In genomic region chr22:23786261-23786710, GRCh38 we compare ENCODE assay signal across 6 cellular contexts. TPM values are rescaled to one million over a fixed set of nuclear protein-coding genes. Genes with fewer than 3 reads are reported as not detected.
DNase-seq lines count a peak whose midpoint lies in the region; ATAC-seq and TF ChIP-seq lines count a peak whose summit lies in the region.

No MANE protein-coding gene starts in this region.

- no peaks in the 10 kb centered on the region for H3K9me3 ChIP-seq in skeletal muscle tissue (ENCODE audit: control insufficient read depth in 3 of 3, low read length in 3 of 3)

- ATAC-seq in HG03139 (IDR thresholded peaks at IDR 0.05; ENCODE audit: unreplicated experiment), result no peak

- peak overlapping the region; percentile 98 for H3K27ac ChIP-seq in skeletal muscle tissue (ENCODE audit: low read depth, low read length)

- no peak for TF ChIP-seq POLR2A in NB4 (IDR thresholded peaks at IDR 0.05; ENCODE audit: extremely low read depth, insufficient read length)

- peak overlapping the region; percentile 83 for H3K4me3 Mint-ChIP-seq in endothelial cell (ENCODE audit: unreplicated experiment)

- no peaks in the 10 kb centered on the region for H3K27me3 ChIP-seq in skeletal muscle tissue (ENCODE audit: control insufficient read depth in 3 of 3, insufficient read depth in 3 of 3, low read length in 3 of 3)

- H3K27ac Mint-ChIP-seq in endothelial cell (ENCODE audit: unreplicated experiment), result peak overlapping the region; percentile 83

- TF ChIP-seq CTCF in NB4 (IDR thresholded peaks at IDR 0.05; ENCODE audit: low read depth, low read length) (no peak), endothelial cell (IDR thresholded peaks at IDR 0.05; ENCODE audit: unreplicated experiment) (no peak)

- H3K27me3 Mint-ChIP-seq in endothelial cell (ENCODE audit: unreplicated experiment), result peaks cover 3% of the 10 kb centered on the region

- H3K36me3 Mint-ChIP-seq in endothelial cell (ENCODE audit: low read depth, unreplicated experiment), result no peaks in the 10 kb centered on the region

- H3K4me3 ChIP-seq in NB4 (ENCODE audit: low read depth, low read length) (peak overlapping the region; percentile 68), skeletal muscle tissue (ENCODE audit: low read length in 3 of 3) (peak overlapping the region; percentile 78 to 87 (median 87))

- H3K9me3 Mint-ChIP-seq in endothelial cell (ENCODE audit: unreplicated experiment), result no peaks in the 10 kb centered on the region

- H3K9ac ChIP-seq in skeletal muscle tissue (ENCODE audit: low read depth in 1 of 3, low read length in 3 of 3), result peak overlapping the region; percentile 92 to 97 (median 96)

- peaks cover 0 to 3% (median 2%) of the 10 kb centered on the region in 3 donors for H3K36me3 ChIP-seq in skeletal muscle tissue (ENCODE audit: control insufficient read depth in 3 of 3, insufficient read depth in 3 of 3, low read length in 3 of 3)

- peaks cover 38 to 52% (median 48%) of the 10 kb centered on the region in 3 donors for H3K4me1 ChIP-seq in skeletal muscle tissue (ENCODE audit: control insufficient read depth in 3 of 3, insufficient read depth in 3 of 3, low read length in 3 of 3)

- H3K4me1 Mint-ChIP-seq in endothelial cell (ENCODE audit: unreplicated experiment), result peaks cover 11% of the 10 kb centered on the region

- DNase-seq in NB4 (ENCODE audit: low read depth) (no peak), endothelial cell (ENCODE audit: low spot score) (no peak), hepatic stellate cell (ENCODE audit: low spot score) (no peak), islet precursor cell (no peak)

RNA-seq across cellular contexts. Expression of gene SMARCB1, which starts 0.5 kb away (rescaled TPM):
- total RNA-seq in endothelial cell (ENCODE audit: unreplicated experiment), result 105 TPM
- 13.6 TPM for total RNA-seq in skeletal muscle tissue

RNA-seq across cellular contexts. Expression of gene MMP11, which starts 13.6 kb away (rescaled TPM):
- 3.4 TPM for total RNA-seq in endothelial cell (ENCODE audit: unreplicated experiment)
- 6.3 TPM for total RNA-seq in skeletal muscle tissue

RNA-seq across cellular contexts. Expression of gene CHCHD10, which starts 18.5 kb away (rescaled TPM):
- 55.8 TPM for total RNA-seq in endothelial cell (ENCODE audit: unreplicated experiment)
- total RNA-seq in skeletal muscle tissue, result 3.7 TPM

RNA-seq across cellular contexts. Expression of gene C22orf15, which starts 23.5 kb away (rescaled TPM):
- total RNA-seq in endothelial cell (ENCODE audit: unreplicated experiment) (2.0 TPM), skeletal muscle tissue (not detected)

RNA-seq across cellular contexts. Expression of gene VPREB3, which starts 32.1 kb away (rescaled TPM):
- not detected for total RNA-seq in endothelial cell (ENCODE audit: unreplicated experiment)
- not detected for total RNA-seq in skeletal muscle tissue

Comparison
In these comparisons a context has a peak if more than half of its experiments do, and no peak if none do; other contexts are left out.
1. RNA of gene CHCHD10, which starts 18.5 kb away (total RNA-seq): 55.8 TPM in endothelial cell (single experiment); 3.7 TPM in skeletal muscle tissue (single experiment); every median in the first group is over 10 times any median in the second.